Comparison of ENCODE assay signal across 13 cellular contexts in genomic region chr5:91144491-91145232, GRCh38.
DNase-seq lines count a peak whose midpoint lies in the region; ATAC-seq, FAIRE-seq and TF ChIP-seq lines count a peak whose summit lies in the region.
"Had no signal": no experiment of that assay in that cellular context is flagged by ENCODE, and none has a peak within 500 bp of the region (broad histone marks: within the 10 kb centered on the region; RNA-seq: fewer than 3 reads in every experiment).

No MANE protein-coding gene starts in this region.

- 56 to 65% (median 57%) methylated on average over 5 of the region's 5 CpGs for WGBS in heart left ventricle, 4 donors
- 34 to 37% methylated on average over 5 of the region's 5 CpGs for WGBS in pancreas, 2 donors

- H3K9ac ChIP-seq in fibroblast of lung (ENCODE audit: insufficient read depth, low read length): no peak overlapping the region

- no peak for DNase-seq in heart left ventricle
- no peak for DNase-seq in Right ventricle myocardium superior
- DNase-seq in fibroblast of lung (ENCODE audit: low read depth in 2 of 2): no peak
- DNase-seq in pancreas: no peak
- no peak for DNase-seq in vagina (ENCODE audit: extremely low spot score in 2 of 2)
- no peak for DNase-seq in KBM-7
- no peak for DNase-seq in stimulated activated naive CD4-positive, alpha-beta T cell treated with Interleukin-2 at 50 U/mL for 16 hours (lab: John Stamatoyannopoulos, UW)
- DNase-seq: activated B cell treated with CpG ODN at 0.5 μM for 24 hours; CD4-positive, alpha-beta memory T cell; EL had no signal

- no peaks in the 10 kb centered on the region for H3K36me3 ChIP-seq in heart left ventricle
- H3K36me3 ChIP-seq in fibroblast of lung (ENCODE audit: control insufficient read depth, insufficient read depth, low read length): no peaks in the 10 kb centered on the region
- H3K36me3 ChIP-seq in pancreas: no peaks in the 10 kb centered on the region
- H3K36me3 ChIP-seq in vagina: no peaks in the 10 kb centered on the region

- TF ChIP-seq POLR2A in heart left ventricle (IDR thresholded peaks at IDR 0.05): no peak
- no peak for TF ChIP-seq POLR2A in vagina (IDR thresholded peaks at IDR 0.05)

- H3K4me3 ChIP-seq in heart left ventricle: peak overlapping the region in 5 of 12 donors; percentile 2 to 36 (median 21)
- H3K4me3 ChIP-seq in fibroblast of lung (replicated peaks in 1 of 4; ENCODE audit: control extremely low read depth in 1 of 4, insufficient read depth in 1 of 4, low read depth in 3 of 4, low read length in 4 of 4): peak overlapping the region in 1 of 4 experiments; percentile 3
- H3K4me3 ChIP-seq in pancreas: peak overlapping the region in 1 of 4 donors; percentile 9
- H3K4me3 ChIP-seq in vagina: peak overlapping the region in 1 of 2 donors; percentile 10
- H3K4me3 ChIP-seq: A549, GM12878 had no signal

- peaks cover 0 to 53% (median 10%) of the 10 kb centered on the region in 12 donors for H3K4me1 ChIP-seq in heart left ventricle
- H3K4me1 ChIP-seq in fibroblast of lung (ENCODE audit: control insufficient read depth, extremely low read depth, insufficient read depth, low read length): no peaks in the 10 kb centered on the region
- peaks cover 0 to 28% (median 0%) of the 10 kb centered on the region in 3 donors for H3K4me1 ChIP-seq in pancreas
- H3K4me1 ChIP-seq in vagina: peaks cover 38% of the 10 kb centered on the region

- H3K27me3 ChIP-seq in heart left ventricle: no peaks in the 10 kb centered on the region
- no peaks in the 10 kb centered on the region for H3K27me3 ChIP-seq in fibroblast of lung (ENCODE audit: control insufficient read depth, insufficient read depth, low read length)
- H3K27me3 ChIP-seq in pancreas: no peaks in the 10 kb centered on the region
- no peaks in the 10 kb centered on the region for H3K27me3 ChIP-seq in vagina

- ATAC-seq in heart left ventricle: peak in 1 of 4 donors; percentile 43
- ATAC-seq in Right ventricle myocardium superior (ENCODE audit: poor library complexity): no peak
- ATAC-seq in pancreas: peak in 3 of 4 donors; percentile 68 to 81 (median 68)
- no peak for ATAC-seq in GM18867 (IDR thresholded peaks at IDR 0.05; ENCODE audit: unreplicated experiment)
- ATAC-seq: A549, GM12878 had no signal

- H2AFZ ChIP-seq in fibroblast of lung (ENCODE audit: low read length): peak overlapping the region; percentile 60

- no peak for TF ChIP-seq CTCF in heart left ventricle (IDR thresholded peaks at IDR 0.05)
- TF ChIP-seq CTCF in fibroblast of lung (conservative IDR thresholded peaks at IDR 0.05 in 1 of 2, IDR thresholded peaks at IDR 0.05 in 1 of 2; ENCODE audit: low read depth in 1 of 2, low read length in 2 of 2): no peak
- TF ChIP-seq CTCF in pancreas (IDR thresholded peaks at IDR 0.05): no peak
- TF ChIP-seq CTCF in vagina (IDR thresholded peaks at IDR 0.05): no peak

- FAIRE-seq in pancreas (lab: Jason Lieb, UNC): no peak
- FAIRE-seq: A549, GM12878 had no signal

- no peaks in the 10 kb centered on the region for H4K20me1 ChIP-seq in fibroblast of lung (ENCODE audit: control insufficient read depth, extremely low read depth, insufficient read depth, low read length)

- H3K27ac ChIP-seq in heart left ventricle (peak overlapping the region; percentile 22 to 68 (median 50)), fibroblast of lung (ENCODE audit: insufficient read depth, low read length) (no peak overlapping the region), pancreas (peak overlapping the region in 2 of 4 donors; percentile 39 to 44), vagina (peak overlapping the region; percentile 61)
- H3K27ac ChIP-seq: A549 had no signal

- H3K9me3 ChIP-seq in heart left ventricle (no peaks in the 10 kb centered on the region), fibroblast of lung (ENCODE audit: control insufficient read depth, insufficient read depth, low read depth, low read length) (no peaks in the 10 kb centered on the region), pancreas (no peaks in the 10 kb centered on the region), vagina (no peaks in the 10 kb centered on the region)

- intact Hi-C loops in heart left ventricle (cut with DNase I) (no loop called here), Right ventricle myocardium superior (cut with DNase I) (no loop called here), pancreas (cut with DNase I) (no loop called here), vagina (cut with DNase I) (no loop called here)

- H3K4me2 ChIP-seq in fibroblast of lung (ENCODE audit: extremely low read depth, insufficient read depth, low read length): peak overlapping the region; percentile 52
- H3K4me2 ChIP-seq: A549 had no signal

- in situ Hi-C loops in KBM-7 (cut with MboI; ENCODE audit: low pct_unique_long_range_greater_than_20kb, low sequenced_read_pairs): no loop called here

- no peaks in the 10 kb centered on the region for H3K79me2 ChIP-seq in fibroblast of lung (ENCODE audit: control insufficient read depth, insufficient read depth, low read length)

Comparison
In these comparisons a context has a peak if more than half of its experiments do, and no peak if none do; other contexts are left out.
1. ATAC-seq: peak in pancreas (3 of 4); none in Right ventricle myocardium superior (single experiment) and GM18867 (single experiment).